Comparison of ENCODE assay signal across 12 cellular contexts in the genomic region with DNA sequence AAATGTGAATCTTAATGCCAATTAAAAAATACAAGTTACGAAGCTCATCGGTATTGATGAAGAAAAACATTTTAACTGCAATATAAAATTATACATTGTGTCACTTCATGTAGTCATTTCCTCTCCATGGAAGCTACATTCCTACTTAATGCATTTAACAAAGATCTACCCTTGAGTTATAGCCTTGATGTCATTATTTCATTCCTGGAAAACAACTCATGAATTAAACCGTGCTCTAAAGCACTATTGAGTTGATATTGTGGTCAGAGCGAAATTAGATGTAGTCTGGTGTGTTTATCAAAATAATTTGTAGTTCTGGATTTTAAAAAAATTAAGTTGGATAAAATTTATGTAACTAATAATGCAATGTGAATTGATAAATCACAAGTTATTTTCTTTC. TPM values are rescaled to one million over a fixed set of nuclear protein-coding genes. Genes with fewer than 3 reads are reported as not detected.
"Had no signal": no experiment of that assay in that cellular context is flagged by ENCODE, and none has a peak within 500 bp of the region (broad histone marks: within the 10 kb centered on the region; RNA-seq: fewer than 3 reads in every experiment).

No MANE protein-coding gene starts in this region.

- H3K4me3 ChIP-seq: GM23338, HAP-1 had no signal

- H3K4me2 ChIP-seq: GM23338, KMS-11 had no signal

- FAIRE-seq: H1, HepG2 had no signal

- DNase-seq: H7, HFFc6, Karpas-422, KBM-7 had no signal

- H3K9me3 ChIP-seq: HAP-1 had no signal

- H3K27ac ChIP-seq: HL-60, KMS-11 had no signal

- H3K4me1 ChIP-seq: HAP-1 had no signal

- H2AFZ ChIP-seq: GM23338 had no signal

- H3K9ac ChIP-seq: KMS-11 had no signal

- ATAC-seq: GM23338, HCT116, HepG2 had no signal

- H3K36me3 ChIP-seq: HAP-1 had no signal

RNA-seq across cellular contexts. Expression of a gene that starts 11.1 kb away (rescaled TPM):
- polyA plus RNA-seq: HepG2, IgD-negative memory B cell had no signal

RNA-seq across cellular contexts. Expression of a gene that starts 45.4 kb away (rescaled TPM):
- polyA plus RNA-seq: IgD-negative memory B cell had no signal
